24 cellular contexts compared by ENCODE assay signal in genomic region chrX:113986427-113986826, GRCh38.
"Had no signal": no experiment of that assay in that cellular context is flagged by ENCODE, and none has a peak within 500 bp of the region (broad histone marks: within the 10 kb centered on the region; RNA-seq: fewer than 3 reads in every experiment).

No MANE protein-coding gene starts in this region.

- H3K4me3 Mint-ChIP-seq: mesothelial cell of epicardium, naive B cell had no signal

- ATAC-seq: gastrocnemius medialis, heart right ventricle, left cardiac atrium, left lung, left ventricle myocardium superior, lower lobe of right lung, mucosa of descending colon had no signal

- FAIRE-seq: colon, islet of Langerhans, keratinocyte had no signal

- H3K27me3 Mint-ChIP-seq: naive B cell had no signal

- H3K36me3 Mint-ChIP-seq: mesothelial cell of epicardium, naive B cell had no signal

- H3K27ac Mint-ChIP-seq: mesothelial cell of epicardium, naive B cell had no signal

- H3K27ac ChIP-seq: coronary artery, dorsolateral prefrontal cortex, esophagus squamous epithelium, gastrocnemius medialis, heart right ventricle, left lung, lower lobe of right lung had no signal

- H3K9me3 ChIP-seq: esophagus squamous epithelium, gastrocnemius medialis, left lung, lower lobe of right lung, mucosa of descending colon had no signal

- H3K4me3 ChIP-seq: coronary artery, dorsolateral prefrontal cortex, esophagus squamous epithelium, gastrocnemius medialis, heart right ventricle, left lung, lower lobe of right lung, mucosa of descending colon had no signal

- H3K36me3 ChIP-seq: esophagus squamous epithelium, gastrocnemius medialis, heart right ventricle, left lung, lower lobe of right lung had no signal

- H3K4me1 ChIP-seq: esophagus squamous epithelium, gastrocnemius medialis, heart right ventricle, left lung, lower lobe of right lung had no signal

- H3K27me3 ChIP-seq: esophagus squamous epithelium, left lung had no signal

- DNase-seq: dermis blood vessel endothelial cell; dorsolateral prefrontal cortex; effector CD4-positive, alpha-beta T cell; effector memory CD4-positive, alpha-beta T cell; esophagus squamous epithelium; foreskin fibroblast; foreskin melanocyte; gastrocnemius medialis; glutamatergic neuron; head of caudate nucleus; heart right ventricle; hippocampal formation; left cardiac atrium; left lung; left ventricle myocardium superior; lower lobe of right lung; mesenchymal stem cell; mucosa of descending colon; naive B cell had no signal
